In the genomic region with DNA sequence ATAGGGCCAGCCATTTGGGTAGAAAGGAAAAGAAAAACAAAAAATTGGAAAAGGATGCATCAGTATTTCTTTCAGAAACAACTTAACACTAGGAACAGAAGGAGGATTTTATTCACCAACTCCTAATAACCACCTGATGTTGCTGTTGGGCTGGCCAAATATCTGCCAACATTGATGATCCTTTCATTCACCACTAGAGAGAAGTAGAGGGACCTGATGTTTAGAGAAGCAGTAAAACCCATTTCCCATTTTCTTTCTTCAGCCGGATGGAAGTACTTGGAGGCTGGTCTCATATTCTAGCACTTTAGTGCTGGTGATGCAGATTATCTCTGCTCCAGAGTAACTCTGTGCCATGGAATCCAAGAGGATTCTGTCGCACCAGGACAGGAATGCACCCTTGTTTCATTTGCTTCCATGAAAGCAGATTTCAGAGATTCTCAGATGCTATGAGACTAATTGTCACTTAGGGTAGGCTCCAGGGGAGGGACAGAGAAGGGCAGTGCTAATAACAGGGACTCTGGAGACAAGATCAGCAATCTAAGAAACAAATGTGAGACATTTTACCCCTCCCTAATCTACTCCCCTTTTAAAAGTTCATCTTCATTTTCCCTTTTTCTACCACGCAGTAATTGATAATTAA, we compare ENCODE assay signal across 8 cellular contexts. TPM values are rescaled to one million over a fixed set of nuclear protein-coding genes. Genes with fewer than 3 reads are reported as not detected.
DNase-seq lines count a peak whose midpoint lies in the region; TF ChIP-seq lines count a peak whose summit lies in the region.

No MANE protein-coding gene starts in this region.

- no peaks in the 10 kb centered on the region for H3K9me3 ChIP-seq in smooth muscle cell (replicated peaks; ENCODE audit: low read depth)

- WGBS in smooth muscle cell (ENCODE audit: low lambda C conversion rate) = 52% methylated on average over 3 of the region's 3 CpGs

- H3K27me3 ChIP-seq in smooth muscle cell (ENCODE audit: low read depth) = no peaks in the 10 kb centered on the region

- H3K27ac ChIP-seq in VCaP = peak overlapping the region; percentile 98
- no peak overlapping the region for H3K27ac ChIP-seq in smooth muscle cell (ENCODE audit: low read depth)

- H3K79me2 ChIP-seq in smooth muscle cell (ENCODE audit: low read depth) = peaks cover 11% of the 10 kb centered on the region

- TF ChIP-seq CTCF in AG09309 (IDR thresholded peaks at IDR 0.05; ENCODE audit: control insufficient read depth, insufficient read depth, low read depth, low read length, missing control alignments) (peak; percentile 58), VCaP (conservative IDR thresholded peaks at IDR 0.05) (peak; percentile 71), smooth muscle cell (IDR thresholded peaks at IDR 0.05; ENCODE audit: borderline replicate concordance, insufficient read depth, poor library complexity, severe bottlenecking) (peak; percentile 38)

- H3K4me1 ChIP-seq in smooth muscle cell (ENCODE audit: low read depth) = no peaks in the 10 kb centered on the region

- H3K36me3 ChIP-seq in smooth muscle cell (ENCODE audit: low read depth) = no peaks in the 10 kb centered on the region

- peaks cover 14% of the 10 kb centered on the region for H3F3A ChIP-seq in smooth muscle cell (ENCODE audit: low read depth)

- DNase-seq in AG09309 (ENCODE audit: low read depth) (peak; percentile 67), NCI-H2081 treated with DMSO at 0.1 percent for 48 hours (lab: John Stamatoyannopoulos, UW) (peak; percentile 8), fibroblast of peridontal ligament (ENCODE audit: extremely low read depth) (peak; percentile 87), smooth muscle cell (lab: John Stamatoyannopoulos, UW; ENCODE audit: unreplicated experiment) (no peak), epidermal melanocyte (ENCODE audit: insufficient read length, low spot score) (no peak)
- no peak for DNase-seq in stimulated activated CD4-positive, alpha-beta T cell treated with anti-CD3 and anti-CD28 coated beads, Interleukin-2, amount 100 ng/mL, for 48 hours

- H3K4me3 ChIP-seq in AG09309 (ENCODE audit: control insufficient read depth, low read depth, low read length) (no peak overlapping the region), GM08714 (ENCODE audit: low read length) (peak overlapping the region; percentile 47; the same call in 1 of the 2 replicates), smooth muscle cell (no peak overlapping the region)

- H2AFZ ChIP-seq in smooth muscle cell (ENCODE audit: low read depth) = no peak overlapping the region

- no peak overlapping the region for H3K9ac ChIP-seq in smooth muscle cell (ENCODE audit: low read depth)

- H3K4me2 ChIP-seq in smooth muscle cell = no peak overlapping the region

- peaks cover 11% of the 10 kb centered on the region for H4K20me1 ChIP-seq in smooth muscle cell (ENCODE audit: low read depth)

RNA-seq across cellular contexts. Expression of gene KLLN, which starts 3.1 kb away (rescaled TPM):
- total RNA-seq in smooth muscle cell = 0.09 and 0.18 TPM in 2 replicates
- polyA plus RNA-seq in smooth muscle cell = 0.60 TPM in 1 of 2 replicates, not detected in the other

RNA-seq across cellular contexts. Expression of gene PTEN, which starts 3.1 kb away (rescaled TPM):
- 78.3 and 87.3 TPM in 2 replicates for total RNA-seq in smooth muscle cell
- 30.6 and 45.1 TPM in 2 replicates for polyA plus RNA-seq in smooth muscle cell

RNA-seq across cellular contexts. Expression of gene ATAD1, which starts 42.2 kb away (rescaled TPM):
- 64.0 and 71.8 TPM in 2 replicates for total RNA-seq in smooth muscle cell
- polyA plus RNA-seq in smooth muscle cell = 38.1 and 39.9 TPM in 2 replicates

Comparison
In these comparisons a context has a peak if more than half of its experiments do, and no peak if none do; other contexts are left out.
1. DNase-seq: peak in AG09309 (single experiment), NCI-H2081 treated with DMSO at 0.1 percent for 48 hours (single experiment) and fibroblast of peridontal ligament (single experiment); none in smooth muscle cell (single experiment), epidermal melanocyte (single experiment) and stimulated activated CD4-positive, alpha-beta T cell treated with anti-CD3 and anti-CD28 coated beads, Interleukin-2, amount 100 ng/mL, for 48 hours (0 of 2).
2. Peak in every context shown above with its lines, with median percentiles within 50 percentile points of each other: CTCF ChIP-seq.